Comparison of ENCODE assay signal across 18 cellular contexts in the genomic region with DNA sequence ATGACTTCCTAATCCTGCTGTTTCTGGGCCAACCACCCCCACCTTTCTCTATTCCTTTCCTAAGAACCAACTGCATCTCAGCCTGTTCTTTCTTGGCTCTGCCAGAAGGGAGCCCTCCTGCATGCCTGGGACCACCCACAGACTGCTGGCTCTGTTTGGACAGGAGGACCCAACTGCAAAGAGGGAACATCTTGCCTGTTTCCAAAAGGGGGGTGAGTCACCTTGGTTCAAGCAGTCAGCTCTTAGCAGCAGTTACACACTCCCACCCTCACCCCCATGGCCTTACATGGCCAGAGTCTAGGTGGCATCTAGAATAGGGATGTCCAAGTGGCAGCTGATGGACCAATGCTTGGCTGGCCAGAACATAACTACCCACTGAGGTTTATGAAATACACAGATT.
DNase-seq lines count a peak whose midpoint lies in the region; ATAC-seq and TF ChIP-seq lines count a peak whose summit lies in the region.
"Had no signal": no experiment of that assay in that cellular context is flagged by ENCODE, and none has a peak within 500 bp of the region (broad histone marks: within the 10 kb centered on the region; RNA-seq: fewer than 3 reads in every experiment).

No MANE protein-coding gene starts in this region.

- H3K4me3 Mint-ChIP-seq in brain: no peak overlapping the region
- H3K4me3 Mint-ChIP-seq: activated naive CD8-positive, alpha-beta T cell; central memory CD8-positive, alpha-beta T cell; T-cell had no signal

- peak; percentile 61 for DNase-seq in HCEC 1CT
- DNase-seq in islet precursor cell: peak; percentile 68
- DNase-seq in OCI-M2 (lab: John Stamatoyannopoulos, UW; ENCODE audit: unreplicated experiment): no peak
- no peak for DNase-seq in foreskin melanocyte
- no peak for DNase-seq in GOT3 (lab: John Stamatoyannopoulos, UW)
- DNase-seq: activated CD4-positive, alpha-beta T cell treated with anti-CD3 and anti-CD28 coated beads for 1 hour; BE2C; left ventricle myocardium superior; NCI-H187; NCI-H526; T-cell had no signal

- no peak overlapping the region for H3K4me3 ChIP-seq in rectal smooth muscle tissue (ENCODE audit: low read length)
- H3K4me3 ChIP-seq: HAP-1 had no signal

- peak overlapping the region; percentile 89 for H3K27ac ChIP-seq in rectal smooth muscle tissue (ENCODE audit: low read depth, low read length)

- peak overlapping the region in 3 of 5 experiments; percentile 18 to 80 (median 63) for H3K27ac Mint-ChIP-seq in brain
- H3K27ac Mint-ChIP-seq: activated naive CD8-positive, alpha-beta T cell; T-cell had no signal

- H3K9ac ChIP-seq in rectal smooth muscle tissue (ENCODE audit: low read length): no peak overlapping the region

- no peaks in the 10 kb centered on the region for H3K27me3 ChIP-seq in rectal smooth muscle tissue (ENCODE audit: control insufficient read depth, insufficient read depth, low read length)
- H3K27me3 ChIP-seq: BE2C had no signal

- H3K36me3 Mint-ChIP-seq in brain: no peaks in the 10 kb centered on the region
- H3K36me3 Mint-ChIP-seq: activated naive CD8-positive, alpha-beta T cell; T-cell had no signal

- no peaks in the 10 kb centered on the region for H3K36me3 ChIP-seq in rectal smooth muscle tissue (ENCODE audit: control insufficient read depth, insufficient read depth, low read length)
- H3K36me3 ChIP-seq: BE2C, HAP-1 had no signal

- peaks cover 38% of the 10 kb centered on the region for H3K4me1 ChIP-seq in rectal smooth muscle tissue (ENCODE audit: control insufficient read depth, insufficient read depth, low read length)
- H3K4me1 ChIP-seq: HAP-1 had no signal

- H3K27me3 Mint-ChIP-seq in brain: peaks cover 7% of the 10 kb centered on the region
- H3K27me3 Mint-ChIP-seq: activated naive CD8-positive, alpha-beta T cell; central memory CD8-positive, alpha-beta T cell had no signal

- peaks cover 61% of the 10 kb centered on the region for H3K4me1 Mint-ChIP-seq in brain
- H3K4me1 Mint-ChIP-seq: central memory CD8-positive, alpha-beta T cell; T-cell had no signal

- no peak for ATAC-seq in GM18909 (IDR thresholded peaks at IDR 0.05; ENCODE audit: poor library complexity, unreplicated experiment)
- ATAC-seq: left ventricle myocardium superior, Panc1, T-cell had no signal

- peaks cover 0 to 14% (median 4%) of the 10 kb centered on the region in 5 experiments for H3K9me3 Mint-ChIP-seq in brain
- H3K9me3 Mint-ChIP-seq: central memory CD8-positive, alpha-beta T cell had no signal

- TF ChIP-seq CTCF in brain (conservative IDR thresholded peaks at IDR 0.05): no peak

Comparison
In these comparisons a context has a peak if more than half of its experiments do, and no peak if none do; other contexts are left out.
1. DNase-seq: peak in HCEC 1CT (single experiment) and islet precursor cell (single experiment); none in OCI-M2 (single experiment), foreskin melanocyte (single experiment) and GOT3 (single experiment).